In genomic region chr2:134985061-134985460, GRCh38 we compare ENCODE assay signal across 24 cellular contexts.
"Had no signal": no experiment of that assay in that cellular context is flagged by ENCODE, and none has a peak within 500 bp of the region (broad histone marks: within the 10 kb centered on the region; RNA-seq: fewer than 3 reads in every experiment).

No MANE protein-coding gene starts in this region.

- H3K27ac Mint-ChIP-seq: endodermal cell; memory B cell; natural killer cell; stimulated activated memory B cell treated with anti-CD40 and anti-IgM and Interleukin-4, amounts not matched to agents 10 μg/mL and 1 μg/mL and 100 μg/mL, for 72 hours; type B pancreatic cell had no signal

- H3K4me3 Mint-ChIP-seq: endodermal cell; memory B cell; natural killer cell; stimulated activated memory B cell treated with anti-CD40 and anti-IgM and Interleukin-4, amounts not matched to agents 10 μg/mL and 1 μg/mL and 100 μg/mL, for 72 hours; type B pancreatic cell had no signal

- FAIRE-seq: keratinocyte had no signal

- H3K9me3 ChIP-seq: gastrocnemius medialis, lower lobe of right lung, ovary, psoas muscle, sigmoid colon, testis, tibial artery had no signal

- H3K36me3 ChIP-seq: gastrocnemius medialis, lower lobe of right lung, ovary, sigmoid colon, tibial artery had no signal

- H3K4me1 Mint-ChIP-seq: endodermal cell; memory B cell; natural killer cell; stimulated activated memory B cell treated with anti-CD40 and anti-IgM and Interleukin-4, amounts not matched to agents 10 μg/mL and 1 μg/mL and 100 μg/mL, for 72 hours had no signal

- DNase-seq: effector CD8-positive, alpha-beta T cell; endodermal cell; foreskin fibroblast; gastrocnemius medialis; left ventricle myocardium superior; lower lobe of right lung; natural killer cell; occipital lobe; ovary; posterior cingulate gyrus; psoas muscle; right cardiac atrium; sigmoid colon; stimulated activated CD4-positive, alpha-beta T cell treated with anti-CD3 and anti-CD28 coated beads, Interleukin-2, amount 100 ng/mL, for 24 hours; stimulated activated CD4-positive, alpha-beta T cell treated with anti-CD3 and anti-CD28 coated beads, Interleukin-4, amount 100 ng/mL, for 24 hours; stimulated activated naive CD8-positive, alpha-beta T cell treated with anti-CD3 and anti-CD28 coated beads, Interleukin-15, Interleukin-2, amounts not matched to agents 100 U/mL and 50 U/mL, for 24 hours; testis; tibial artery had no signal

- ATAC-seq: esophagus mucosa; gastrocnemius medialis; left ventricle myocardium superior; lower lobe of right lung; natural killer cell; psoas muscle; right cardiac atrium; stimulated activated memory B cell treated with anti-CD40 and anti-IgM and Interleukin-4, amounts not matched to agents 10 μg/mL and 1 μg/mL and 100 μg/mL, for 72 hours; stimulated activated naive CD8-positive, alpha-beta T cell treated with anti-CD3 and anti-CD28 coated beads, Interleukin-15, Interleukin-2, amounts not matched to agents 100 U/mL and 50 U/mL, for 24 hours had no signal

- H3K27ac ChIP-seq: epithelial cell of prostate, gastrocnemius medialis, lower lobe of right lung, ovary, psoas muscle, sigmoid colon, testis, tibial artery had no signal

- H3K4me1 ChIP-seq: gastrocnemius medialis, lower lobe of right lung, psoas muscle, sigmoid colon, testis, tibial artery had no signal

- H3K4me3 ChIP-seq: gastrocnemius medialis, lower lobe of right lung, ovary, psoas muscle, sigmoid colon, testis, tibial artery had no signal

- H3K9me3 Mint-ChIP-seq: stimulated activated memory B cell treated with anti-CD40 and anti-IgM and Interleukin-4, amounts not matched to agents 10 μg/mL and 1 μg/mL and 100 μg/mL, for 72 hours; type B pancreatic cell had no signal

- H3K27me3 ChIP-seq: gastrocnemius medialis, ovary, sigmoid colon, testis, tibial artery had no signal

- H3K36me3 Mint-ChIP-seq: memory B cell; natural killer cell; stimulated activated memory B cell treated with anti-CD40 and anti-IgM and Interleukin-4, amounts not matched to agents 10 μg/mL and 1 μg/mL and 100 μg/mL, for 72 hours; type B pancreatic cell had no signal
